ENCODE assay signal across 17 cellular contexts in genomic region chr3:121979734-121980449, GRCh38. TPM values are rescaled to one million over a fixed set of nuclear protein-coding genes. Genes with fewer than 3 reads are reported as not detected.
A peak's percentile ranks its signal among the peaks of the same experiment; 100 is the strongest.
DNase-seq lines count a peak whose midpoint lies in the region; ATAC-seq, FAIRE-seq and TF ChIP-seq lines count a peak whose summit lies in the region.
"Had no signal": no experiment of that assay in that cellular context is flagged by ENCODE, and none has a peak within 500 bp of the region (broad histone marks: within the 10 kb centered on the region; RNA-seq: fewer than 3 reads in every experiment).

No MANE protein-coding gene starts in this region.

- H3K9ac ChIP-seq in kidney (ENCODE audit: low read length in 2 of 2) = no peak overlapping the region

- H3K4me3 ChIP-seq in kidney (ENCODE audit: low read length in 2 of 2) = no peak overlapping the region
- H3K4me3 ChIP-seq: coronary artery, left lung had no signal

- H3K4me1 ChIP-seq in kidney (ENCODE audit: control insufficient read depth in 1 of 2, insufficient read depth in 1 of 2, low read depth in 1 of 2, low read length in 2 of 2) = no peaks in the 10 kb centered on the region
- H3K4me1 ChIP-seq: left lung had no signal

- intact Hi-C loops in kidney (cut with DNase I) = no loop called here
- intact Hi-C loops in left ventricle myocardium superior (cut with micrococcal nuclease) = no loop called here

- no peak for FAIRE-seq in kidney (lab: Jason Lieb, UNC)

- H3K36me3 ChIP-seq in kidney (ENCODE audit: control insufficient read depth in 1 of 2, insufficient read depth in 2 of 2, low read length in 2 of 2) = no peaks in the 10 kb centered on the region
- H3K36me3 ChIP-seq: left lung had no signal

- peak; percentile 72 for ATAC-seq in GM18502 (IDR thresholded peaks at IDR 0.05; ENCODE audit: poor library complexity, unreplicated experiment)
- ATAC-seq in GM21515 (IDR thresholded peaks at IDR 0.05; ENCODE audit: unreplicated experiment) = peak; percentile 72
- ATAC-seq in HG03571 (IDR thresholded peaks at IDR 0.05; ENCODE audit: unreplicated experiment) = peak; percentile 72
- peak; percentile 95 for ATAC-seq in esophagus mucosa
- no peak for ATAC-seq in left ventricle myocardium superior
- ATAC-seq: left lung had no signal

- TF ChIP-seq CTCF in kidney (IDR thresholded peaks at IDR 0.05; ENCODE audit: borderline replicate concordance, extremely low read depth, insufficient read depth) = no peak

- H3K9me3 ChIP-seq in kidney (ENCODE audit: control insufficient read depth in 1 of 2, low read length in 2 of 2) = peaks cover 0 to 8% of the 10 kb centered on the region in 2 donors

- H3K27ac ChIP-seq in kidney (ENCODE audit: low read depth in 2 of 2, low read length in 2 of 2) = no peak overlapping the region
- H3K27ac ChIP-seq: coronary artery, left lung had no signal

- DNase-seq in kidney (no peak), DMS79 (lab: John Stamatoyannopoulos, UW) (no peak), NCI-H2196 treated with DMSO at 0.1 percent for 48 hours (lab: John Stamatoyannopoulos, UW; ENCODE audit: unreplicated experiment) (no peak), left ventricle myocardium superior (no peak)
- DNase-seq: activated CD4-positive, alpha-beta memory T cell treated with anti-CD3 and anti-CD28 coated beads, Interleukin-2, amount 10 ng/mL, durations not matched to agents 7 days and 5 days; activated naive CD8-positive, alpha-beta T cell treated with anti-CD3 and anti-CD28 coated beads for 36 hours; foreskin fibroblast; left lung; NCI-H1092; NCI-H526 had no signal

RNA-seq across cellular contexts. Expression of gene ILDR1, which starts 42.2 kb away (rescaled TPM):
- total RNA-seq in esophagus mucosa (6.3 TPM), kidney (17.7 TPM), left ventricle myocardium superior (0.20 TPM)
- polyA plus RNA-seq in kidney (ENCODE audit: insufficient read depth, low read depth, low replicate concordance) = 11.9 TPM
- total RNA-seq: activated naive CD8-positive, alpha-beta T cell treated with anti-CD3 and anti-CD28 coated beads for 36 hours; osteocyte had no signal
- polyA plus RNA-seq: BJ had no signal
